29 cellular contexts compared by ENCODE assay signal in the genomic region with DNA sequence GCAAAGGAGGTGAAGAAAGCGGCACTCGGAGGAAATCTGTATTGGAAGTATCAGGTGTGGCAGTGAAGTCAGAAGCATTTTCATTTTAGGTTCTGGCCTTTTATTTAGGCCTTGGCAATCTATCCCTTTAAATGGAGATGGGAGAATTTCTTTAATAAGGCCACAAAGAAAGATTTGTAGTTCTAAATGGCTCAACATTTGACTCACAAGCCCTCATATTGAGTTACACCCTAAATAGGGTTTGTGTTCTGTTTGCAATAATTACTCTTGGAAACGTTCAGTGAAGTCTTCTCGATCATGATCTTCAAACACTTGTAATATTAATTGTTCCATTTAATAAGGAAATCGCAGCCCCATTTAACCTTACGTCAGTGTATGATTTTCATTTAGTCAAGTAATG.
"Had no signal": no experiment of that assay in that cellular context is flagged by ENCODE, and none has a peak within 500 bp of the region (broad histone marks: within the 10 kb centered on the region; RNA-seq: fewer than 3 reads in every experiment).

No MANE protein-coding gene starts in this region.

- H3K36me3 Mint-ChIP-seq: mesothelial cell of epicardium; naive B cell; natural killer cell treated with Interleukin-12 subunit alpha and Interleukin-12 subunit beta and Interleukin-15 and Interleukin-18, amount 100 ng/mL, for 72 hours; type B pancreatic cell had no signal

- H3K4me3 ChIP-seq: esophagus squamous epithelium, heart right ventricle, lower lobe of right lung, mucosa of descending colon, prostate gland, right atrium auricular region, smooth muscle cell, suprapubic skin, thyroid gland had no signal

- DNase-seq: cortex of kidney; effector memory CD8-positive, alpha-beta T cell; erythroblast; esophagus squamous epithelium; foreskin melanocyte; glutamatergic neuron; heart right ventricle; hypothalamus; left ventricle myocardium superior; lower lobe of right lung; mucosa of descending colon; naive B cell; nucleus accumbens; stimulated activated CD4-positive, alpha-beta T cell treated with anti-CD3 and anti-CD28 coated beads, Interleukin-12 subunit alpha, Interleukin-12 subunit beta, amount 100 ng/mL, for 4 hours; stimulated activated CD4-positive, alpha-beta T cell treated with anti-CD3 and anti-CD28 coated beads, Interleukin-1b, Interleukin-23, amount 100 ng/mL, for 48 hours; stimulated activated CD4-positive, alpha-beta T cell treated with anti-CD3 and anti-CD28 coated beads, Interleukin-4, amount 100 ng/mL, for 1 hour; stimulated activated CD8-positive, alpha-beta memory T cell treated with anti-CD3 and anti-CD28 coated beads, Interleukin-4, amount 100 ng/mL, for 48 hours; stimulated activated naive CD4-positive, alpha-beta T cell; stimulated activated naive CD8-positive, alpha-beta T cell treated with anti-CD3 and anti-CD28 coated beads, Interleukin-15, amount 100 ng/mL, for 72 hours; thyroid gland had no signal

- H3K4me3 Mint-ChIP-seq: effector memory CD8-positive, alpha-beta T cell; mesothelial cell of epicardium; naive B cell; natural killer cell treated with Interleukin-12 subunit alpha and Interleukin-12 subunit beta and Interleukin-15 and Interleukin-18, amount 100 ng/mL, for 72 hours; stimulated activated naive CD8-positive, alpha-beta T cell treated with anti-CD3 and anti-CD28 coated beads, Interleukin-15, amount 100 ng/mL, for 72 hours; type B pancreatic cell had no signal

- H3K9me3 Mint-ChIP-seq: effector memory CD8-positive, alpha-beta T cell; mesothelial cell of epicardium; naive B cell; natural killer cell treated with Interleukin-12 subunit alpha and Interleukin-12 subunit beta and Interleukin-15 and Interleukin-18, amount 100 ng/mL, for 72 hours; stimulated activated naive CD8-positive, alpha-beta T cell treated with anti-CD3 and anti-CD28 coated beads, Interleukin-15, amount 100 ng/mL, for 72 hours; type B pancreatic cell had no signal

- H3K27me3 ChIP-seq: right atrium auricular region, thyroid gland had no signal

- ATAC-seq: effector memory CD8-positive, alpha-beta T cell; heart right ventricle; left ventricle myocardium superior; lower lobe of right lung; mucosa of descending colon; natural killer cell treated with Interleukin-12 subunit alpha and Interleukin-12 subunit beta and Interleukin-15 and Interleukin-18, amount 100 ng/mL, for 72 hours; sciatic nerve; stimulated activated naive CD8-positive, alpha-beta T cell treated with anti-CD3 and anti-CD28 coated beads, Interleukin-15, amount 100 ng/mL, for 72 hours had no signal

- H3K9me3 ChIP-seq: esophagus squamous epithelium, heart right ventricle, lower lobe of right lung, mucosa of descending colon, prostate gland, right atrium auricular region, suprapubic skin, thyroid gland had no signal

- H3K27ac Mint-ChIP-seq: effector memory CD8-positive, alpha-beta T cell; mesothelial cell of epicardium; naive B cell; natural killer cell treated with Interleukin-12 subunit alpha and Interleukin-12 subunit beta and Interleukin-15 and Interleukin-18, amount 100 ng/mL, for 72 hours; type B pancreatic cell had no signal

- H3K4me2 ChIP-seq: smooth muscle cell had no signal

- H3K4me1 Mint-ChIP-seq: mesothelial cell of epicardium, naive B cell had no signal

- H3K27ac ChIP-seq: esophagus squamous epithelium, heart right ventricle, lower lobe of right lung, prostate gland, right atrium auricular region, suprapubic skin, thyroid gland had no signal

- FAIRE-seq: keratinocyte had no signal

- H3K4me1 ChIP-seq: esophagus squamous epithelium, heart right ventricle, prostate gland, right atrium auricular region, suprapubic skin had no signal

- H3K36me3 ChIP-seq: esophagus squamous epithelium, heart right ventricle, lower lobe of right lung, prostate gland, right atrium auricular region, suprapubic skin, thyroid gland had no signal
